11 cellular contexts compared by ENCODE assay signal in genomic region chr15:52289629-52290081, GRCh38. TPM values are rescaled to one million over a fixed set of nuclear protein-coding genes. Genes with fewer than 3 reads are reported as not detected.
DNase-seq lines count a peak whose midpoint lies in the region; ATAC-seq and TF ChIP-seq lines count a peak whose summit lies in the region.
"Had no signal": no experiment of that assay in that cellular context is flagged by ENCODE, and none has a peak within 500 bp of the region (broad histone marks: within the 10 kb centered on the region; RNA-seq: fewer than 3 reads in every experiment).

No MANE protein-coding gene starts in this region.

- WGBS in thyroid gland, 2 donors: 7 to 21% methylated on average over 4 of the region's 4 CpGs

- H3K9me3 ChIP-seq in thyroid gland: no peaks in the 10 kb centered on the region

- H3K27ac ChIP-seq in thyroid gland: peak overlapping the region; percentile 60 to 91 (median 91)

- ATAC-seq in left colon (peak; percentile 47), GM21786 (IDR thresholded peaks at IDR 0.05; ENCODE audit: unreplicated experiment) (no peak)

- peak; percentile 92 for DNase-seq in LNCaP clone FGC (ENCODE audit: low read depth)
- DNase-seq in astrocyte of the spinal cord (ENCODE audit: low read depth, low spot score): peak; percentile 37
- peak; percentile 43 to 73 for DNase-seq in left colon
- peak; percentile 74 for DNase-seq in thyroid gland
- DNase-seq in middle frontal gyrus (ENCODE audit: extremely low spot score, low spot score): no peak
- no peak for DNase-seq in NCI-H2107 (lab: John Stamatoyannopoulos, UW)
- DNase-seq: activated T-cell treated with anti-CD3 and anti-CD28 coated beads, Interleukin-2, amount 50 U/mL, for 4 hours; DND-41; NCI-H2029 treated with DMSO at 0.1 percent for 48 hours; retina had no signal

- TF ChIP-seq POLR2A in thyroid gland (IDR thresholded peaks at IDR 0.05): peak in 1 of 2 donors; percentile 50

- intact Hi-C loops in left colon (cut with DNase I, micrococcal nuclease): no loop called here
- intact Hi-C loops in thyroid gland (cut with DNase I): no loop called here

- H3K4me3 ChIP-seq in LNCaP clone FGC (ENCODE audit: low read depth, low read length) (0 out of 2 replicates have a peak overlapping the region, but pooled peaks have one; percentile 1), astrocyte of the spinal cord (ENCODE audit: low read depth, low read length) (no peak overlapping the region), thyroid gland (replicated peaks in 1 of 3) (no peak overlapping the region)

- no peak for TF ChIP-seq CTCF in LNCaP clone FGC (IDR thresholded peaks at IDR 0.05; ENCODE audit: control insufficient read depth, extremely low read depth, insufficient read depth)
- TF ChIP-seq CTCF in astrocyte of the spinal cord (IDR thresholded peaks at IDR 0.05; ENCODE audit: low read depth, low read length): no peak
- TF ChIP-seq CTCF in thyroid gland (IDR thresholded peaks at IDR 0.05): no peak

- H3K36me3 ChIP-seq in thyroid gland: no peaks in the 10 kb centered on the region

- H3K4me1 ChIP-seq in thyroid gland: peaks cover 46 to 59% of the 10 kb centered on the region in 2 donors

- in situ Hi-C loops in astrocyte of the spinal cord (cut with HindIII; ENCODE audit: low sequenced_read_pairs): no loop called here

- H3K27me3 ChIP-seq in thyroid gland: no peaks in the 10 kb centered on the region

RNA-seq across cellular contexts. Expression of gene MYO5C, which starts 5.9 kb away (rescaled TPM):
- total RNA-seq in left colon: 10 to 100 TPM; 73.9 to 90.9 TPM
- 100 to 1,000 TPM in 2 of 4 donors, 10 to 100 TPM in 2; 84.0 to 130 (median 101) TPM for total RNA-seq in thyroid gland

Comparison
In these comparisons a context has a peak if more than half of its experiments do, and no peak if none do; other contexts are left out.
1. DNase-seq: peak in LNCaP clone FGC (single experiment), astrocyte of the spinal cord (single experiment), left colon (2 of 2) and thyroid gland (2 of 2); none in middle frontal gyrus (single experiment) and NCI-H2107 (single experiment).